Comparison of ENCODE assay signal across 1 cellular context in the genomic region with DNA sequence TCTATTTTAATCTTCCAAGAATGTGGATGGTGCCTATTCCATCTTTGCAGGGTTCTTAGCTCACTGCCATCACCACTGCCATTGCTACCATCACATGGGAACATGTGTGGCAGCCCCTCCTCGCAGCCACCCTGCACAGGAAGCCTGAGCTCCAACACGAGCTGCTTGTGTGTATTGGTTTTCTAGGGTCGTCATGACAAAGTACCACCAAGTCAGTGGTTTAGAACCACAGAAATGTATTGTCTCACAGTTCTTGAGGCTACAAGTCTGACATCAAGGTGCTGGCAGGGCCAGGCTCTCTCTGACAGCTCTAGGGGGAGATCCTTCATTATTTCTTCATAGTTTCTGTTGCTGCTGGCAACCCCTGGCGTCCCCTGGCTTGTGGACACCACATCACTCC.
TF ChIP-seq lines count a peak whose summit lies in the region.

No MANE protein-coding gene starts in this region.

TF ChIP-seq in H1, 55 proteins besides CTCF, POLR2A, EP300 and RAD21:
- no peak for TF ChIP-seq RFX5 (IDR thresholded peaks at IDR 0.05; ENCODE audit: borderline replicate concordance, low read depth, low read length)
- no peak for TF ChIP-seq RXRA (IDR thresholded peaks at IDR 0.05; ENCODE audit: insufficient read depth, low read depth, low read length)
- TF ChIP-seq, protein P1, sequence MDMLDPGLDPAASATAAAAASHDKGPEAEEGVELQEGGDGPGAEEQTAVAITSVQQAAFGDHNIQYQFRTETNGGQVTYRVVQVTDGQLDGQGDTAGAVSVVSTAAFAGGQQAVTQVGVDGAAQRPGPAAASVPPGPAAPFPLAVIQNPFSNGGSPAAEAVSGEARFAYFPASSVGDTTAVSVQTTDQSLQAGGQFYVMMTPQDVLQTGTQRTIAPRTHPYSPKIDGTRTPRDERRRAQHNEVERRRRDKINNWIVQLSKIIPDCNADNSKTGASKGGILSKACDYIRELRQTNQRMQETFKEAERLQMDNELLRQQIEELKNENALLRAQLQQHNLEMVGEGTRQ (IDR thresholded peaks at IDR 0.05; ENCODE audit: low read length), result no peak
- no peak for TF ChIP-seq NRF1 (IDR thresholded peaks at IDR 0.05; ENCODE audit: low read depth, low read length)
- TF ChIP-seq CTBP2 (IDR thresholded peaks at IDR 0.05; ENCODE audit: borderline replicate concordance, insufficient read depth, insufficient read length, low read length), result no peak
- no peak for TF ChIP-seq NANOG (IDR thresholded peaks at IDR 0.05; ENCODE audit: insufficient read depth, low read depth, low read length, poor library complexity, severe bottlenecking)
- TF ChIP-seq, protein P2, sequence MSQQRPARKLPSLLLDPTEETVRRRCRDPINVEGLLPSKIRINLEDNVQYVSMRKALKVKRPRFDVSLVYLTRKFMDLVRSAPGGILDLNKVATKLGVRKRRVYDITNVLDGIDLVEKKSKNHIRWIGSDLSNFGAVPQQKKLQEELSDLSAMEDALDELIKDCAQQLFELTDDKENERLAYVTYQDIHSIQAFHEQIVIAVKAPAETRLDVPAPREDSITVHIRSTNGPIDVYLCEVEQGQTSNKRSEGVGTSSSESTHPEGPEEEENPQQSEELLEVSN (IDR thresholded peaks at IDR 0.05), result no peak
- TF ChIP-seq SIRT6 (IDR thresholded peaks at IDR 0.05; ENCODE audit: low read length), result no peak
- no peak for TF ChIP-seq SIN3A (conservative IDR thresholded peaks at IDR 0.05 in 1 of 2, IDR thresholded peaks at IDR 0.05 in 1 of 2; ENCODE audit: low read depth in 1 of 2, low read length in 2 of 2)
- no peak for TF ChIP-seq BCL11A (IDR thresholded peaks at IDR 0.05; ENCODE audit: low read depth in 2 of 2, low read length in 2 of 2)
- TF ChIP-seq JUND (IDR thresholded peaks at IDR 0.05; ENCODE audit: low read length), result no peak
- TF ChIP-seq MAFK (IDR thresholded peaks at IDR 0.05; ENCODE audit: low read depth, low read length), result no peak
- TF ChIP-seq HDAC2 (IDR thresholded peaks at IDR 0.05; ENCODE audit: borderline replicate concordance in 1 of 2, low read depth in 2 of 2, low read length in 2 of 2), result no peak
- no peak for TF ChIP-seq YY1 (IDR thresholded peaks at IDR 0.05; ENCODE audit: low read depth, low read length)
- TF ChIP-seq, protein P3, sequence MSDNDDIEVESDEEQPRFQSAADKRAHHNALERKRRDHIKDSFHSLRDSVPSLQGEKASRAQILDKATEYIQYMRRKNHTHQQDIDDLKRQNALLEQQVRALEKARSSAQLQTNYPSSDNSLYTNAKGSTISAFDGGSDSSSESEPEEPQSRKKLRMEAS (IDR thresholded peaks at IDR 0.05), result no peak
- TF ChIP-seq CREB1 (IDR thresholded peaks at IDR 0.05), result no peak
TF ChIP-seq in H1: peak in this region for 0.
